Comparison of ENCODE assay signal across 13 cellular contexts in genomic region chr7:131336956-131337355, GRCh38. TPM values are rescaled to one million over a fixed set of nuclear protein-coding genes. Genes with fewer than 3 reads are reported as not detected.
DNase-seq lines count a peak whose midpoint lies in the region; ATAC-seq and FAIRE-seq lines count a peak whose summit lies in the region.
"Had no signal": no experiment of that assay in that cellular context is flagged by ENCODE, and none has a peak within 500 bp of the region (broad histone marks: within the 10 kb centered on the region; RNA-seq: fewer than 3 reads in every experiment).

No MANE protein-coding gene starts in this region.

- peak; percentile 2 for DNase-seq in NCI-H1105 treated with DMSO at 0.1 percent for 48 hours (lab: John Stamatoyannopoulos, UW)
- DNase-seq in NCI-H1105 (lab: John Stamatoyannopoulos, UW): no peak
- peak; percentile 59 for DNase-seq in LHCN-M2 (ENCODE audit: low read depth)
- peak; percentile 54 for DNase-seq in amniotic epithelial cell (ENCODE audit: low read depth)
- no peak for DNase-seq in SHP77 (lab: John Stamatoyannopoulos, UW)
- no peak for DNase-seq in COR-L47 (lab: John Stamatoyannopoulos, UW)
- DNase-seq: activated T-cell treated with anti-CD3 and anti-CD28 coated beads for 4 hours, NCI-H146, NCI-H774, retina had no signal

- no peak for ATAC-seq in HG02678 (IDR thresholded peaks at IDR 0.05; ENCODE audit: unreplicated experiment)
- ATAC-seq: natural killer cell treated with Interleukin-12 subunit alpha and Interleukin-12 subunit beta and Interleukin-15 and Interleukin-18, amount 100 ng/mL, for 72 hours had no signal

- FAIRE-seq in islet of Langerhans (lab: Jason Lieb, UNC): peak; percentile 21

RNA-seq across cellular contexts. Expression of gene MKLN1, which starts 9.3 kb away (rescaled TPM):
- 31.5 and 40.5 TPM in 2 replicates for total RNA-seq in LHCN-M2 (2014; rRNA removed)
- 17.9 TPM for polyA plus RNA-seq in LHCN-M2 (2012)

Comparison
In these comparisons a context has a peak if more than half of its experiments do, and no peak if none do; other contexts are left out.
1. DNase-seq: peak in NCI-H1105 treated with DMSO at 0.1 percent for 48 hours (single experiment), LHCN-M2 (single experiment) and amniotic epithelial cell (single experiment); none in NCI-H1105 (single experiment), SHP77 (0 of 2) and COR-L47 (single experiment).